In the genomic region with DNA sequence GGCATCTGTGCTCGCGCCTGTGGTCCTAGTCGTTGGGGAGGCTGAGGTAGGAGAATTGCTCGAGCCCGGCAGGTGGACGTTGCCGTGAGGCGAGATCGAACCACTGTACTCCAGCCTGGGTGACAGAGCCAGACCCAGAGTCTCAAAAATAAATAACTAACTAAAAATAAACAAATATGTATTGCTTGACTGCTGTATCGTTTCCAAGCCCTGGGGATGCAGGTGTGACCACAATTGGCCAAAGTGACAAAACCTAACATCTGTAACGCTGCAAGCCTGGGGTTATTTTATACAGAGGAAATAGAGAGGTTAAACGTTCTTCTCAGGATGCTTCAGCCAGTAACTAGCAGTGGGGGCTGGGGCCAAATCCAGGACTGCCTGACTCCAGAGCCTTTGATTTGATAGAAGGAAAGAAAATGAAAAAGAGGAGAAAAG, we compare ENCODE assay signal across 10 cellular contexts. TPM values are rescaled to one million over a fixed set of nuclear protein-coding genes. Genes with fewer than 3 reads are reported as not detected.
DNase-seq lines count a peak whose midpoint lies in the region; ATAC-seq, FAIRE-seq and TF ChIP-seq lines count a peak whose summit lies in the region.
"Had no signal": no experiment of that assay in that cellular context is flagged by ENCODE, and none has a peak within 500 bp of the region (broad histone marks: within the 10 kb centered on the region; RNA-seq: fewer than 3 reads in every experiment).

No MANE protein-coding gene starts in this region.

- ATAC-seq in stimulated activated naive CD8-positive, alpha-beta T cell treated with anti-CD3 and anti-CD28 coated beads, Interleukin-15, Interleukin-2, amounts not matched to agents 100 U/mL and 50 U/mL, for 24 hours = no peak
- ATAC-seq in HG03280 (IDR thresholded peaks at IDR 0.05; ENCODE audit: unreplicated experiment) (peak; percentile 32), Right ventricle myocardium inferior (no peak), mucosa of descending colon (no peak)

- FAIRE-seq in small intestine (lab: Jason Lieb, UNC) = no peak

- WGBS in small intestine, 3 donors = 69 to 88% (median 76%) methylated on average over 12 of the region's 12 CpGs

- H3K9me3 ChIP-seq in ascending aorta (no peaks in the 10 kb centered on the region), small intestine (ENCODE audit: control insufficient read depth, low read depth) (no peaks in the 10 kb centered on the region), mucosa of descending colon (no peaks in the 10 kb centered on the region)
- H3K9me3 ChIP-seq: adrenal gland had no signal

- H3K27ac ChIP-seq in ascending aorta (peak overlapping the region; percentile 96 to 97), small intestine (ENCODE audit: low read depth in 1 of 2, low read length in 1 of 2) (no peak overlapping the region)
- H3K27ac ChIP-seq: parathyroid adenoma had no signal

- H3K4me1 ChIP-seq in ascending aorta = peaks cover 0 to 8% of the 10 kb centered on the region in 2 donors
- no peaks in the 10 kb centered on the region for H3K4me1 ChIP-seq in small intestine (ENCODE audit: control insufficient read depth in 2 of 2, insufficient read depth in 1 of 2, low read depth in 1 of 2, low read length in 1 of 2)
- peaks cover 4% of the 10 kb centered on the region for H3K4me1 ChIP-seq in mucosa of descending colon (ENCODE audit: low read depth)

- H3K36me3 ChIP-seq in ascending aorta = peaks cover 6 to 7% of the 10 kb centered on the region in 2 donors
- peaks cover 3% of the 10 kb centered on the region in 2 donors for H3K36me3 ChIP-seq in small intestine (ENCODE audit: control insufficient read depth in 2 of 2, insufficient read depth in 2 of 2, low read length in 2 of 2)
- H3K36me3 ChIP-seq in mucosa of descending colon (ENCODE audit: low read depth) = no peaks in the 10 kb centered on the region

- peak overlapping the region; percentile 94 for H3K27ac Mint-ChIP-seq in stimulated activated naive CD8-positive, alpha-beta T cell treated with anti-CD3 and anti-CD28 coated beads, Interleukin-15, Interleukin-2, amounts not matched to agents 100 ng/mL and 50 ng/mL, for 24 hours

- no peak for DNase-seq in stimulated activated naive CD8-positive, alpha-beta T cell treated with anti-CD3 and anti-CD28 coated beads, Interleukin-15, Interleukin-2, amounts not matched to agents 100 U/mL and 50 U/mL, for 24 hours
- no peak for DNase-seq in ascending aorta (ENCODE audit: low spot score in 2 of 2)
- DNase-seq in Right ventricle myocardium inferior (ENCODE audit: missing footprints) = no peak
- DNase-seq in small intestine = no peak
- no peak for DNase-seq in cortex of kidney (lab: John Stamatoyannopoulos, UW)
- DNase-seq in mucosa of descending colon = no peak
- DNase-seq: adrenal gland had no signal

- intact Hi-C loops in ascending aorta (cut with DNase I) = no loop called here
- intact Hi-C loops in Right ventricle myocardium inferior (cut with DNase I) = loop anchor here (5.0 kb wide), 1 partner anchor 150 kb away; a partner anchor contains a TSS
- intact Hi-C loops in mucosa of descending colon (cut with DNase I, micrococcal nuclease) = loop anchor here in 1 of 2 donors (10.0 kb wide), 1 partner anchor 47 kb away; a partner anchor contains a TSS

- H3K27me3 ChIP-seq in ascending aorta (no peaks in the 10 kb centered on the region), small intestine (ENCODE audit: control insufficient read depth in 2 of 2, insufficient read depth in 2 of 2, low read length in 2 of 2) (no peaks in the 10 kb centered on the region)
- H3K27me3 ChIP-seq: adrenal gland had no signal

- H3K4me3 Mint-ChIP-seq in stimulated activated naive CD8-positive, alpha-beta T cell treated with anti-CD3 and anti-CD28 coated beads, Interleukin-15, Interleukin-2, amounts not matched to agents 100 ng/mL and 50 ng/mL, for 24 hours = peak overlapping the region; percentile 78

- H3K9me3 Mint-ChIP-seq in stimulated activated naive CD8-positive, alpha-beta T cell treated with anti-CD3 and anti-CD28 coated beads, Interleukin-15, Interleukin-2, amounts not matched to agents 100 ng/mL and 50 ng/mL, for 24 hours = no peaks in the 10 kb centered on the region

- peaks cover 34% of the 10 kb centered on the region for H3K4me1 Mint-ChIP-seq in stimulated activated naive CD8-positive, alpha-beta T cell treated with anti-CD3 and anti-CD28 coated beads, Interleukin-15, Interleukin-2, amounts not matched to agents 100 ng/mL and 50 ng/mL, for 24 hours (ENCODE audit: low read depth)

- no peaks in the 10 kb centered on the region for H3K27me3 Mint-ChIP-seq in stimulated activated naive CD8-positive, alpha-beta T cell treated with anti-CD3 and anti-CD28 coated beads, Interleukin-15, Interleukin-2, amounts not matched to agents 100 ng/mL and 50 ng/mL, for 24 hours

- H3K36me3 Mint-ChIP-seq in stimulated activated naive CD8-positive, alpha-beta T cell treated with anti-CD3 and anti-CD28 coated beads, Interleukin-15, Interleukin-2, amounts not matched to agents 100 ng/mL and 50 ng/mL, for 24 hours (ENCODE audit: low read depth) = peaks cover 33% of the 10 kb centered on the region

- no peak for TF ChIP-seq CTCF in ascending aorta (IDR thresholded peaks at IDR 0.05)
- TF ChIP-seq CTCF in mucosa of descending colon (IDR thresholded peaks at IDR 0.05) = no peak

- H3K4me3 ChIP-seq in ascending aorta (no peak overlapping the region), small intestine (ENCODE audit: low read depth in 1 of 2, low read length in 2 of 2) (no peak overlapping the region), mucosa of descending colon (no peak overlapping the region)
- H3K4me3 ChIP-seq: adrenal gland had no signal

RNA-seq across cellular contexts. Expression of a gene that starts 1.9 kb away (rescaled TPM):
- total RNA-seq in ascending aorta (94.7 TPM), Right ventricle myocardium inferior (119 TPM), mucosa of descending colon (100 to 1,000 TPM; 176 to 243 (median 229) TPM)
- 100 to 1,000 TPM; 115 to 311 (median 126) TPM for polyA plus RNA-seq in small intestine

RNA-seq across cellular contexts. Expression of a gene that starts 45.0 kb away (rescaled TPM):
- 10.5 TPM for total RNA-seq in ascending aorta
- 22.6 TPM for total RNA-seq in Right ventricle myocardium inferior
- polyA plus RNA-seq in small intestine = 10 to 100 TPM; 27.6 to 52.1 (median 34.0) TPM
- 10 to 100 TPM; 67.3 to 80.7 (median 69.9) TPM for total RNA-seq in mucosa of descending colon

Comparison
In these comparisons a context has a peak if more than half of its experiments do, and no peak if none do; other contexts are left out.
1. H3K27ac ChIP-seq: peak in ascending aorta (2 of 2); none in small intestine (0 of 2).